Comparison of ENCODE assay signal across 1 cellular context in the genomic region with DNA sequence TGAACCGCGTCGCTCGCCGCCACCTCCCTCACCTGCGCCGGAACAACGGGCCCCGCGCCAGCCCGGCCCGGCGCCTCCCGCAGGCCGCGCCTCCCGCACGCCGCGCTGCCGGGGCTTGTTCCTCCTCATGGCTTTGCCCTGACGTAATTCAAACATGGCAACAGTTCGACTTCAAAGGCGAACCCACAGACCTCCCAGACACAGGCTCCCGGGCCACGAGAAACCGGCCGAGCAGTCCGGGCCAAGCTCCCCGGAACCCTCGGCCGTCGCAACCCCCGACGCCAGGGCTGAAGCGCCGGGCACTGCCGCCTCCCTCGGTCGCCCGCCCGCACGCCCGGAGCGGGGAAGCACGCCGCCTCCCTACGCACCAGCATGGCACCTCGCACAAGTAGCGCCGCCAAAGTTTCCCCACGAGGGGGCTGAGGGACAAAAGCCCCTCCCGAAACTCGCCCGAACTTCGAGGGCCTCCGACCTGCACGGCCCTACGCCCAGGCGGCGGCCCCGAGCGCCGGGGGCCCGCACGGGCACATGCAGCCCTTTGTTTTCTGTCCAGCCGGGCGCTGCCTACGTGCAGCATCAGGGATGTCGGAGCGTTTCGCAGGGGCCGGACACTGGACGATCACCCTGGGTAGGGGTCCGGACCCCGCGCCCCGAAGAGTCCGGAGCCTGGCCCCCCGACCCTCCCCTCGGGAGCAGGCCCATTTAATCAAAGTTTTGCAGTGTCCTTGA.
TF ChIP-seq lines count a peak whose summit lies in the region.

No MANE protein-coding gene starts in this region.

TF ChIP-seq in K562, 482 proteins besides CTCF, POLR2A, EP300 and RAD21 (continued from another document and continues in another):
- TF ChIP-seq, protein P1, sequence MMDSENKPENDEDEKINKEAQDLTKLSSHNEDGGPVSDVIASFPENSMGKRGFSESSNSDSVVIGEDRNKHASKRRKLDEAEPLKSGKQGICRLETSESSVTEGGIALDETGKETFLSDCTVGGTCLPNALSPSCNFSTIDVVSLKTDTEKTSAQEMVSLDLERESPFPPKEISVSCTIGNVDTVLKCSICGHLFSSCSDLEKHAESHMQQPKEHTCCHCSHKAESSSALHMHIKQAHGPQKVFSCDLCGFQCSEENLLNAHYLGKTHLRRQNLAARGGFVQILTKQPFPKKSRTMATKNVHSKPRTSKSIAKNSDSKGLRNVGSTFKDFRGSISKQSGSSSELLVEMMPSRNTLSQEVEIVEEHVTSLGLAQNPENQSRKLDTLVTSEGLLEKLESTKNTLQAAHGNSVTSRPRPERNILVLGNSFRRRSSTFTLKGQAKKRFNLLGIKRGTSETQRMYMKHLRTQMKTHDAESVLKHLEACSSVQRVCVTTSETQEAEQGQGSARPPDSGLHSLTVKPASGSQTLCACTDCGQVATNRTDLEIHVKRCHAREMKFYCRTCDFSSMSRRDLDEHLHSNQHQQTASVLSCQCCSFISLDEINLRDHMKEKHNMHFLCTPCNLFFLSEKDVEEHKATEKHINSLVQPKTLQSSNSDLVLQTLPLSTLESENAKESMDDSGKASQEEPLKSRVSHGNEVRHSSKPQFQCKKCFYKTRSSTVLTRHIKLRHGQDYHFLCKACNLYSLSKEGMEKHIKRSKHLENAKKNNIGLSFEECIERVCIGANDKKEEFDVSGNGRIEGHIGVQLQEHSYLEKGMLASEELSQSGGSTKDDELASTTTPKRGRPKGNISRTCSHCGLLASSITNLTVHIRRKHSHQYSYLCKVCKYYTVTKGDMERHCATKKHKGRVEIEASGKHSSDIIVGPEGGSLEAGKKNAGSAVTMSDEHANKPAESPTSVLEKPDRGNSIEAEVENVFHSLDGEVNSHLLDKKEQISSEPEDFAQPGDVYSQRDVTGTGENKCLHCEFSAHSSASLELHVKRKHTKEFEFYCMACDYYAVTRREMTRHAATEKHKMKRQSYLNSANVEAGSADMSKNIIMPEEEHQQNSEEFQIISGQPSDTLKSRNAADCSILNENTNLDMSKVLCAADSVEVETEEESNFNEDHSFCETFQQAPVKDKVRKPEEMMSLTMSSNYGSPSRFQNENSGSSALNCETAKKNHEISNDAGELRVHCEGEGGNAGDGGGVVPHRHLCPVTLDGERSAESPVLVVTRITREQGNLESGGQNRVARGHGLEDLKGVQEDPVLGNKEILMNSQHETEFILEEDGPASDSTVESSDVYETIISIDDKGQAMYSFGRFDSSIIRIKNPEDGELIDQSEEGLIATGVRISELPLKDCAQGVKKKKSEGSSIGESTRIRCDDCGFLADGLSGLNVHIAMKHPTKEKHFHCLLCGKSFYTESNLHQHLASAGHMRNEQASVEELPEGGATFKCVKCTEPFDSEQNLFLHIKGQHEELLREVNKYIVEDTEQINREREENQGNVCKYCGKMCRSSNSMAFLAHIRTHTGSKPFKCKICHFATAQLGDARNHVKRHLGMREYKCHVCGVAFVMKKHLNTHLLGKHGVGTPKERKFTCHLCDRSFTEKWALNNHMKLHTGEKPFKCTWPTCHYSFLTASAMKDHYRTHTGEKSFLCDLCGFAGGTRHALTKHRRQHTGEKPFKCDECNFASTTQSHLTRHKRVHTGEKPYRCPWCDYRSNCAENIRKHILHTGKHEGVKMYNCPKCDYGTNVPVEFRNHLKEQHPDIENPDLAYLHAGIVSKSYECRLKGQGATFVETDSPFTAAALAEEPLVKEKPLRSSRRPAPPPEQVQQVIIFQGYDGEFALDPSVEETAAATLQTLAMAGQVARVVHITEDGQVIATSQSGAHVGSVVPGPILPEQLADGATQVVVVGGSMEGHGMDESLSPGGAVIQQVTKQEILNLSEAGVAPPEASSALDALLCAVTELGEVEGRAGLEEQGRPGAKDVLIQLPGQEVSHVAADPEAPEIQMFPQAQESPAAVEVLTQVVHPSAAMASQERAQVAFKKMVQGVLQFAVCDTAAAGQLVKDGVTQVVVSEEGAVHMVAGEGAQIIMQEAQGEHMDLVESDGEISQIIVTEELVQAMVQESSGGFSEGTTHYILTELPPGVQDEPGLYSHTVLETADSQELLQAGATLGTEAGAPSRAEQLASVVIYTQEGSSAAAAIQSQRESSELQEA (IDR thresholded peaks at IDR 0.05; ENCODE audit: low read depth) = no peak
- TF ChIP-seq, protein P2, sequence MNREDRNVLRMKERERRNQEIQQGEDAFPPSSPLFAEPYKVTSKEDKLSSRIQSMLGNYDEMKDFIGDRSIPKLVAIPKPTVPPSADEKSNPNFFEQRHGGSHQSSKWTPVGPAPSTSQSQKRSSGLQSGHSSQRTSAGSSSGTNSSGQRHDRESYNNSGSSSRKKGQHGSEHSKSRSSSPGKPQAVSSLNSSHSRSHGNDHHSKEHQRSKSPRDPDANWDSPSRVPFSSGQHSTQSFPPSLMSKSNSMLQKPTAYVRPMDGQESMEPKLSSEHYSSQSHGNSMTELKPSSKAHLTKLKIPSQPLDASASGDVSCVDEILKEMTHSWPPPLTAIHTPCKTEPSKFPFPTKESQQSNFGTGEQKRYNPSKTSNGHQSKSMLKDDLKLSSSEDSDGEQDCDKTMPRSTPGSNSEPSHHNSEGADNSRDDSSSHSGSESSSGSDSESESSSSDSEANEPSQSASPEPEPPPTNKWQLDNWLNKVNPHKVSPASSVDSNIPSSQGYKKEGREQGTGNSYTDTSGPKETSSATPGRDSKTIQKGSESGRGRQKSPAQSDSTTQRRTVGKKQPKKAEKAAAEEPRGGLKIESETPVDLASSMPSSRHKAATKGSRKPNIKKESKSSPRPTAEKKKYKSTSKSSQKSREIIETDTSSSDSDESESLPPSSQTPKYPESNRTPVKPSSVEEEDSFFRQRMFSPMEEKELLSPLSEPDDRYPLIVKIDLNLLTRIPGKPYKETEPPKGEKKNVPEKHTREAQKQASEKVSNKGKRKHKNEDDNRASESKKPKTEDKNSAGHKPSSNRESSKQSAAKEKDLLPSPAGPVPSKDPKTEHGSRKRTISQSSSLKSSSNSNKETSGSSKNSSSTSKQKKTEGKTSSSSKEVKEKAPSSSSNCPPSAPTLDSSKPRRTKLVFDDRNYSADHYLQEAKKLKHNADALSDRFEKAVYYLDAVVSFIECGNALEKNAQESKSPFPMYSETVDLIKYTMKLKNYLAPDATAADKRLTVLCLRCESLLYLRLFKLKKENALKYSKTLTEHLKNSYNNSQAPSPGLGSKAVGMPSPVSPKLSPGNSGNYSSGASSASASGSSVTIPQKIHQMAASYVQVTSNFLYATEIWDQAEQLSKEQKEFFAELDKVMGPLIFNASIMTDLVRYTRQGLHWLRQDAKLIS (CRISPR knock-in tag; IDR thresholded peaks at IDR 0.05) = peak; percentile 56; the same call in 1 of the 2 replicates
- TF ChIP-seq U2AF1 (optimal IDR thresholded peaks at IDR 0.05; ENCODE audit: low read depth, low read length) (peak; percentile 83), HNRNPK (IDR thresholded peaks at IDR 0.05; ENCODE audit: low read depth, low read length, poor library complexity, severe bottlenecking) (no peak), RBM14 (IDR thresholded peaks at IDR 0.05; ENCODE audit: borderline replicate concordance, insufficient read depth, low read depth, low read length) (peak; percentile 82; the same call in 1 of the 2 replicates), CCNT2 (IDR thresholded peaks at IDR 0.05; ENCODE audit: borderline replicate concordance, extremely low read depth, insufficient read length, low read depth, low read length) (peak; percentile 84), GABPB1 (CRISPR knock-in tag; IDR thresholded peaks at IDR 0.05) (0 out of 2 replicates have a peak, but pooled peaks have one; percentile 14), FUS (optimal IDR thresholded peaks at IDR 0.05; ENCODE audit: low read depth, low read length) (no peak), PRMT5 (CRISPR knock-in tag; IDR thresholded peaks at IDR 0.05) (no peak), ZBTB1 (CRISPR knock-in tag; IDR thresholded peaks at IDR 0.05; ENCODE audit: borderline replicate concordance, low read depth) (peak; percentile 95), CHD1 (IDR thresholded peaks at IDR 0.05; ENCODE audit: low read length) (peak; percentile 52), ZFX (CRISPR knock-in tag; IDR thresholded peaks at IDR 0.05) (peak; percentile 88)
- TF ChIP-seq, protein P3, sequence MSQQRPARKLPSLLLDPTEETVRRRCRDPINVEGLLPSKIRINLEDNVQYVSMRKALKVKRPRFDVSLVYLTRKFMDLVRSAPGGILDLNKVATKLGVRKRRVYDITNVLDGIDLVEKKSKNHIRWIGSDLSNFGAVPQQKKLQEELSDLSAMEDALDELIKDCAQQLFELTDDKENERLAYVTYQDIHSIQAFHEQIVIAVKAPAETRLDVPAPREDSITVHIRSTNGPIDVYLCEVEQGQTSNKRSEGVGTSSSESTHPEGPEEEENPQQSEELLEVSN (IDR thresholded peaks at IDR 0.05; ENCODE audit: borderline replicate concordance in 1 of 2, extremely low read depth in 1 of 2, insufficient read depth in 1 of 2, insufficient read length in 1 of 2, low read depth in 1 of 2, low read length in 1 of 2, poor library complexity in 1 of 2, severe bottlenecking in 1 of 2) = peak in 1 of 2 experiments; percentile 31
- TF ChIP-seq, protein P4, sequence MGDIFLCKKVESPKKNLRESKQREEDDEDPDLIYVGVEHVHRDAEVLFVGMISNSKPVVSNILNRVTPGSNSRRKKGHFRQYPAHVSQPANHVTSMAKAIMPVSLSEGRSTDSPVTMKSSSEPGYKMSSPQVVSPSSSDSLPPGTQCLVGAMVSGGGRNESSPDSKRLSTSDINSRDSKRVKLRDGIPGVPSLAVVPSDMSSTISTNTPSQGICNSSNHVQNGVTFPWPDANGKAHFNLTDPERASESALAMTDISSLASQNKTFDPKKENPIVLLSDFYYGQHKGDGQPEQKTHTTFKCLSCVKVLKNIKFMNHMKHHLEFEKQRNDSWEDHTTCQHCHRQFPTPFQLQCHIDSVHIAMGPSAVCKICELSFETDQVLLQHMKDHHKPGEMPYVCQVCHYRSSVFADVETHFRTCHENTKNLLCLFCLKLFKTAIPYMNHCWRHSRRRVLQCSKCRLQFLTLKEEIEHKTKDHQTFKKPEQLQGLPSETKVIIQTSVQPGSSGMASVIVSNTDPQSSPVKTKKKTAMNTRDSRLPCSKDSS (IDR thresholded peaks at IDR 0.05; ENCODE audit: low read depth, partially characterized antibody) = no peak
- TF ChIP-seq, protein P5, sequence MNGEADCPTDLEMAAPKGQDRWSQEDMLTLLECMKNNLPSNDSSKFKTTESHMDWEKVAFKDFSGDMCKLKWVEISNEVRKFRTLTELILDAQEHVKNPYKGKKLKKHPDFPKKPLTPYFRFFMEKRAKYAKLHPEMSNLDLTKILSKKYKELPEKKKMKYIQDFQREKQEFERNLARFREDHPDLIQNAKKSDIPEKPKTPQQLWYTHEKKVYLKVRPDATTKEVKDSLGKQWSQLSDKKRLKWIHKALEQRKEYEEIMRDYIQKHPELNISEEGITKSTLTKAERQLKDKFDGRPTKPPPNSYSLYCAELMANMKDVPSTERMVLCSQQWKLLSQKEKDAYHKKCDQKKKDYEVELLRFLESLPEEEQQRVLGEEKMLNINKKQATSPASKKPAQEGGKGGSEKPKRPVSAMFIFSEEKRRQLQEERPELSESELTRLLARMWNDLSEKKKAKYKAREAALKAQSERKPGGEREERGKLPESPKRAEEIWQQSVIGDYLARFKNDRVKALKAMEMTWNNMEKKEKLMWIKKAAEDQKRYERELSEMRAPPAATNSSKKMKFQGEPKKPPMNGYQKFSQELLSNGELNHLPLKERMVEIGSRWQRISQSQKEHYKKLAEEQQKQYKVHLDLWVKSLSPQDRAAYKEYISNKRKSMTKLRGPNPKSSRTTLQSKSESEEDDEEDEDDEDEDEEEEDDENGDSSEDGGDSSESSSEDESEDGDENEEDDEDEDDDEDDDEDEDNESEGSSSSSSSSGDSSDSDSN (IDR thresholded peaks at IDR 0.05; ENCODE audit: borderline replicate concordance in 1 of 2, low read depth in 2 of 2, low read length in 2 of 2) = peak; percentile 8 to 60; a peak in 1 of 4 replicates
- TF ChIP-seq, protein P6, sequence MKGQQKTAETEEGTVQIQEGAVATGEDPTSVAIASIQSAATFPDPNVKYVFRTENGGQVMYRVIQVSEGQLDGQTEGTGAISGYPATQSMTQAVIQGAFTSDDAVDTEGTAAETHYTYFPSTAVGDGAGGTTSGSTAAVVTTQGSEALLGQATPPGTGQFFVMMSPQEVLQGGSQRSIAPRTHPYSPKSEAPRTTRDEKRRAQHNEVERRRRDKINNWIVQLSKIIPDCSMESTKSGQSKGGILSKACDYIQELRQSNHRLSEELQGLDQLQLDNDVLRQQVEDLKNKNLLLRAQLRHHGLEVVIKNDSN (CRISPR knock-in tag; IDR thresholded peaks at IDR 0.05) = no peak
- TF ChIP-seq, protein P7, sequence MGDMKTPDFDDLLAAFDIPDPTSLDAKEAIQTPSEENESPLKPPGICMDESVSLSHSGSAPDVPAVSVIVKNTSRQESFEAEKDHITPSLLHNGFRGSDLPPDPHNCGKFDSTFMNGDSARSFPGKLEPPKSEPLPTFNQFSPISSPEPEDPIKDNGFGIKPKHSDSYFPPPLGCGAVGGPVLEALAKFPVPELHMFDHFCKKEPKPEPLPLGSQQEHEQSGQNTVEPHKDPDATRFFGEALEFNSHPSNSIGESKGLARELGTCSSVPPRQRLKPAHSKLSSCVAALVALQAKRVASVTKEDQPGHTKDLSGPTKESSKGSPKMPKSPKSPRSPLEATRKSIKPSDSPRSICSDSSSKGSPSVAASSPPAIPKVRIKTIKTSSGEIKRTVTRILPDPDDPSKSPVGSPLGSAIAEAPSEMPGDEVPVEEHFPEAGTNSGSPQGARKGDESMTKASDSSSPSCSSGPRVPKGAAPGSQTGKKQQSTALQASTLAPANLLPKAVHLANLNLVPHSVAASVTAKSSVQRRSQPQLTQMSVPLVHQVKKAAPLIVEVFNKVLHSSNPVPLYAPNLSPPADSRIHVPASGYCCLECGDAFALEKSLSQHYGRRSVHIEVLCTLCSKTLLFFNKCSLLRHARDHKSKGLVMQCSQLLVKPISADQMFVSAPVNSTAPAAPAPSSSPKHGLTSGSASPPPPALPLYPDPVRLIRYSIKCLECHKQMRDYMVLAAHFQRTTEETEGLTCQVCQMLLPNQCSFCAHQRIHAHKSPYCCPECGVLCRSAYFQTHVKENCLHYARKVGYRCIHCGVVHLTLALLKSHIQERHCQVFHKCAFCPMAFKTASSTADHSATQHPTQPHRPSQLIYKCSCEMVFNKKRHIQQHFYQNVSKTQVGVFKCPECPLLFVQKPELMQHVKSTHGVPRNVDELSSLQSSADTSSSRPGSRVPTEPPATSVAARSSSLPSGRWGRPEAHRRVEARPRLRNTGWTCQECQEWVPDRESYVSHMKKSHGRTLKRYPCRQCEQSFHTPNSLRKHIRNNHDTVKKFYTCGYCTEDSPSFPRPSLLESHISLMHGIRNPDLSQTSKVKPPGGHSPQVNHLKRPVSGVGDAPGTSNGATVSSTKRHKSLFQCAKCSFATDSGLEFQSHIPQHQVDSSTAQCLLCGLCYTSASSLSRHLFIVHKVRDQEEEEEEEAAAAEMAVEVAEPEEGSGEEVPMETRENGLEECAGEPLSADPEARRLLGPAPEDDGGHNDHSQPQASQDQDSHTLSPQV (IDR thresholded peaks at IDR 0.05) = peak; percentile 71
- TF ChIP-seq, protein P8, sequence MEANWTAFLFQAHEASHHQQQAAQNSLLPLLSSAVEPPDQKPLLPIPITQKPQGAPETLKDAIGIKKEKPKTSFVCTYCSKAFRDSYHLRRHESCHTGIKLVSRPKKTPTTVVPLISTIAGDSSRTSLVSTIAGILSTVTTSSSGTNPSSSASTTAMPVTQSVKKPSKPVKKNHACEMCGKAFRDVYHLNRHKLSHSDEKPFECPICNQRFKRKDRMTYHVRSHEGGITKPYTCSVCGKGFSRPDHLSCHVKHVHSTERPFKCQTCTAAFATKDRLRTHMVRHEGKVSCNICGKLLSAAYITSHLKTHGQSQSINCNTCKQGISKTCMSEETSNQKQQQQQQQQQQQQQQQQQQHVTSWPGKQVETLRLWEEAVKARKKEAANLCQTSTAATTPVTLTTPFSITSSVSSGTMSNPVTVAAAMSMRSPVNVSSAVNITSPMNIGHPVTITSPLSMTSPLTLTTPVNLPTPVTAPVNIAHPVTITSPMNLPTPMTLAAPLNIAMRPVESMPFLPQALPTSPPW (CRISPR knock-in tag; IDR thresholded peaks at IDR 0.05) = peak; percentile 43; the same call in 1 of the 2 replicates
